ENCODE assay signal across 22 cellular contexts in genomic region chr3:58586776-58587192, GRCh38. TPM values are rescaled to one million over a fixed set of nuclear protein-coding genes. Genes with fewer than 3 reads are reported as not detected.
DNase-seq lines count a peak whose midpoint lies in the region; ATAC-seq and TF ChIP-seq lines count a peak whose summit lies in the region.
"Had no signal": no experiment of that assay in that cellular context is flagged by ENCODE, and none has a peak within 500 bp of the region (broad histone marks: within the 10 kb centered on the region; RNA-seq: fewer than 3 reads in every experiment).

No MANE protein-coding gene starts in this region.

- no peaks in the 10 kb centered on the region for H3K36me3 Mint-ChIP-seq in progenitor cell of endocrine pancreas (ENCODE audit: insufficient read depth)

- peaks cover 3% of the 10 kb centered on the region for H3K4me1 Mint-ChIP-seq in progenitor cell of endocrine pancreas (ENCODE audit: low read depth)

- peak overlapping the region; percentile 46 for H3K4me3 ChIP-seq in iPS-15b (ENCODE audit: low read depth, low read length)
- H3K4me3 ChIP-seq: left lung, right lobe of liver had no signal

- no peak for TF ChIP-seq CTCF in progenitor cell of endocrine pancreas (IDR thresholded peaks at IDR 0.05; ENCODE audit: unreplicated experiment)

- no peak overlapping the region for H3K4me3 Mint-ChIP-seq in progenitor cell of endocrine pancreas (ENCODE audit: low read depth)
- H3K4me3 Mint-ChIP-seq: activated CD4-positive, alpha-beta T cell treated with anti-CD3 and anti-CD28 coated beads for 36 hours; activated CD8-positive, alpha-beta memory T cell treated with anti-CD3 and anti-CD28 coated beads, Interleukin-2, amount 10 ng/mL, durations not matched to agents 7 days and 5 days had no signal

- no peak for ATAC-seq in GM18519 (IDR thresholded peaks at IDR 0.05; ENCODE audit: low FRiP score, unreplicated experiment)
- ATAC-seq: activated CD4-positive, alpha-beta T cell treated with anti-CD3 and anti-CD28 coated beads for 36 hours; activated CD8-positive, alpha-beta memory T cell treated with anti-CD3 and anti-CD28 coated beads, Interleukin-2, amount 10 ng/mL, durations not matched to agents 7 days and 5 days; activated naive CD8-positive, alpha-beta T cell treated with anti-CD3 and anti-CD28 coated beads, Interleukin-2, amount 50 U/mL, for 24 hours; activated T-helper 17 cell treated with anti-CD3 and anti-CD28 coated beads, Interleukin-2, amount 50 U/mL, for 72 hours; heart left ventricle; left lung; right lobe of liver; stimulated activated naive CD8-positive, alpha-beta T cell treated with anti-CD3 and anti-CD28 coated beads, Interleukin-15, amount 100 ng/mL, for 72 hours had no signal

- H3K9me3 Mint-ChIP-seq in progenitor cell of endocrine pancreas (ENCODE audit: low read depth): no peaks in the 10 kb centered on the region
- H3K9me3 Mint-ChIP-seq: activated naive CD8-positive, alpha-beta T cell treated with anti-CD3 and anti-CD28 coated beads, Interleukin-2, amount 50 U/mL, for 24 hours; activated T-helper 17 cell treated with anti-CD3 and anti-CD28 coated beads, Interleukin-2, amount 50 U/mL, for 72 hours; stimulated activated naive CD8-positive, alpha-beta T cell treated with anti-CD3 and anti-CD28 coated beads, Interleukin-15, amount 100 ng/mL, for 72 hours had no signal

- no peaks in the 10 kb centered on the region for H3K9me3 ChIP-seq in iPS-15b (ENCODE audit: control insufficient read depth, insufficient read depth, low read length)
- H3K9me3 ChIP-seq: heart left ventricle, left lung, right lobe of liver had no signal

- no peaks in the 10 kb centered on the region for H3K36me3 ChIP-seq in iPS-15b (ENCODE audit: control insufficient read depth, insufficient read depth, low read length)
- H3K36me3 ChIP-seq: heart left ventricle, left lung, right lobe of liver had no signal

- peak; percentile 8 for DNase-seq in DMS79 treated with DMSO at 0.1 percent for 48 hours (lab: John Stamatoyannopoulos, UW)
- peak; percentile 14 for DNase-seq in NCI-H510A treated with DMSO at 0.1 percent for 48 hours (lab: John Stamatoyannopoulos, UW)
- peak; percentile 19 for DNase-seq in progenitor cell of endocrine pancreas (ENCODE audit: low spot score, unreplicated experiment)
- DNase-seq in NCI-H1048 (lab: John Stamatoyannopoulos, UW): no peak
- no peak for DNase-seq in T-helper 9 cell
- DNase-seq in DMS 273 treated with DMSO at 0.1 percent for 48 hours (lab: John Stamatoyannopoulos, UW): no peak
- DNase-seq: activated CD4-positive, alpha-beta T cell treated with anti-CD3 and anti-CD28 coated beads for 36 hours; activated CD8-positive, alpha-beta memory T cell treated with anti-CD3 and anti-CD28 coated beads, Interleukin-2, amount 10 ng/mL, durations not matched to agents 7 days and 5 days; activated naive CD8-positive, alpha-beta T cell treated with anti-CD3 and anti-CD28 coated beads, Interleukin-2, amount 50 U/mL, for 24 hours; dermis blood vessel endothelial cell; heart left ventricle; KG1; left lung; NCI-H2107; right lobe of liver; stimulated activated CD4-positive, alpha-beta T cell treated with anti-CD3 and anti-CD28 coated beads, Interleukin-1b, Interleukin-23, amount 100 ng/mL, for 48 hours; stimulated activated naive CD8-positive, alpha-beta T cell treated with anti-CD3 and anti-CD28 coated beads, Interleukin-15, amount 100 ng/mL, for 72 hours had no signal

- H3K27me3 ChIP-seq in iPS-15b (ENCODE audit: control insufficient read depth, insufficient read depth, low read length): peaks cover 39% of the 10 kb centered on the region
- H3K27me3 ChIP-seq: right lobe of liver had no signal

- H3K27me3 Mint-ChIP-seq in progenitor cell of endocrine pancreas: peaks cover 59% of the 10 kb centered on the region

- no peak overlapping the region for H3K27ac Mint-ChIP-seq in progenitor cell of endocrine pancreas
- H3K27ac Mint-ChIP-seq: activated CD4-positive, alpha-beta T cell treated with anti-CD3 and anti-CD28 coated beads for 36 hours; activated CD8-positive, alpha-beta memory T cell treated with anti-CD3 and anti-CD28 coated beads, Interleukin-2, amount 10 ng/mL, durations not matched to agents 7 days and 5 days; activated naive CD8-positive, alpha-beta T cell treated with anti-CD3 and anti-CD28 coated beads, Interleukin-2, amount 50 U/mL, for 24 hours; activated T-helper 17 cell treated with anti-CD3 and anti-CD28 coated beads, Interleukin-2, amount 50 U/mL, for 72 hours; stimulated activated naive CD8-positive, alpha-beta T cell treated with anti-CD3 and anti-CD28 coated beads, Interleukin-15, amount 100 ng/mL, for 72 hours; T-helper 2 cell treated with Interferon-gamma antibody and Interleukin-4, amounts not matched to agents 5 μg/mL and 100 μg/mL, for 36 hours had no signal

- peaks cover 8% of the 10 kb centered on the region for H3K4me1 ChIP-seq in iPS-15b (ENCODE audit: control insufficient read depth, insufficient read depth, low read length)
- H3K4me1 ChIP-seq: right lobe of liver had no signal

- H3K9ac ChIP-seq in iPS-15b (ENCODE audit: low read depth, low read length): no peak overlapping the region

RNA-seq across cellular contexts. Expression of gene FAM107A, which starts 9.6 kb away (rescaled TPM):
- total RNA-seq in progenitor cell of endocrine pancreas: 0.09 TPM in 1 of 2 replicates, not detected in the other
- total RNA-seq: activated CD4-positive, alpha-beta T cell treated with anti-CD3 and anti-CD28 coated beads for 36 hours; activated CD8-positive, alpha-beta memory T cell treated with anti-CD3 and anti-CD28 coated beads, Interleukin-2, amount 10 ng/mL, durations not matched to agents 7 days and 5 days; activated T-helper 17 cell treated with anti-CD3 and anti-CD28 coated beads, Interleukin-2, amount 50 U/mL, for 72 hours; bronchial epithelial cell had no signal

RNA-seq across cellular contexts. Expression of gene ACOX2, which starts 49.8 kb away (rescaled TPM):
- 11.7 and 12.8 TPM in 2 replicates for total RNA-seq in progenitor cell of endocrine pancreas
- total RNA-seq: activated CD4-positive, alpha-beta T cell treated with anti-CD3 and anti-CD28 coated beads for 36 hours; activated CD8-positive, alpha-beta memory T cell treated with anti-CD3 and anti-CD28 coated beads, Interleukin-2, amount 10 ng/mL, durations not matched to agents 7 days and 5 days; activated T-helper 17 cell treated with anti-CD3 and anti-CD28 coated beads, Interleukin-2, amount 50 U/mL, for 72 hours had no signal

Comparison
In these comparisons a context has a peak if more than half of its experiments do, and no peak if none do; other contexts are left out.
1. DNase-seq: peak in DMS79 treated with DMSO at 0.1 percent for 48 hours (single experiment), NCI-H510A treated with DMSO at 0.1 percent for 48 hours (single experiment) and progenitor cell of endocrine pancreas (single experiment); none in NCI-H1048 (single experiment), T-helper 9 cell (single experiment) and DMS 273 treated with DMSO at 0.1 percent for 48 hours (single experiment).